In the genomic region with DNA sequence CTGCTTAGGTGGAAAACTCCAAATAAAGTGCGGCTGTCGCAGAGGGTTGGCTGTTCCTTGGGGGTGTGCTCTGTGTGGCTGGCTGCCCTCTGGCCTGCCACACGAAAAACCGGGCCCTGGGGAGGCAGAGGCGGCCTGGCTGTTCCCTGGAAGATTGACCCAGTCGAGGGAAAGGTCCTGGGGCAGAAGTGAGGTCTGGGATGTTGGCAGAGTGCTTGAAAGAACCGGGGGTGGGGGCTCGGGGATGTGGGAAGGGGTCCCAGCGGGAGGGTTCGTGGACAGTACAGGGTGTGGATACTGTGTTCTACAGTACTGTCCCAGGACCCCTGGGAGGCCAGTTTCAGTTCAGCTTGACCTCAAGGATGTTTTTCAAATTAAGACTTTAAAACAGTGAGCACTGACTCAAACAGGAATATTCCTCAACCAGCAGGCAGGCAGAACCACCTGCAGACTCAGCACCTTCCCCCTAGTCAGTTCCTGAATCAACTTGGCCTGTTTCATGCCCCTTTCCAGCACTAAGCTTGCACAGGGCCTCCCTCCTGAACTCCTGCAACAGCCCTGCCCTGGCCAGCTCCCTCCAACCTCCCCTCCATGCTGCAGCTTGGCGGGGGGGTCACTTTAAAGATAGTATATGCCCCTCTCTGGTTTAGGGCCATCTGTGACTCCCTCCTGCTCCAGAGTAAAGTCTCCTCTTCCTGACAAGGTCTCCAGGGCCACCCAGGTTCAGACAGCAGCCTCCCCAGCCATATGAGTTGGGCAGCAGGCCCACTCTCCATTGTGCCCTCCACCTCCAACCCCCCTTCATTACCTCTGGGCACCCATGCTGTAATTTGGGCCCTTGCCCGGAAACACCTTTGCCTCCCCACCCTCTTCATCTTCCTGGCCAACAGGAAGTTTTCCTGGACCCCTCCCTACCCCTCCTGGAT, we compare ENCODE assay signal across 12 cellular contexts. TPM values are rescaled to one million over a fixed set of nuclear protein-coding genes. Genes with fewer than 3 reads are reported as not detected.
DNase-seq lines count a peak whose midpoint lies in the region; ATAC-seq and TF ChIP-seq lines count a peak whose summit lies in the region.
"Had no signal": no experiment of that assay in that cellular context is flagged by ENCODE, and none has a peak within 500 bp of the region (broad histone marks: within the 10 kb centered on the region; RNA-seq: fewer than 3 reads in every experiment).

No MANE protein-coding gene starts in this region.

- whole genome bisulfite sequencing in IMR-90 (ENCODE audit: extremely low coverage in 2 of 2, insufficient read length in 1 of 2), 2 experiments: 100% methylated on average over 3 of the region's 12 CpGs; no CpG with 5 or more reads in 1 of the 2 experiments

- DNase-seq in IMR-90: no peak
- DNase-seq in left ventricle myocardium superior: peak; percentile 65
- DNase-seq in DMS114 treated with DMSO at 0.1 percent for 48 hours (lab: John Stamatoyannopoulos, UW; ENCODE audit: unreplicated experiment): no peak
- DNase-seq: activated T-cell treated with anti-CD3 and anti-CD28 coated beads, Interleukin-2, amount 50 U/mL, for 48 hours; effector memory CD8-positive, alpha-beta T cell; NCI-H1105 treated with DMSO at 0.1 percent for 48 hours; NCI-H510A had no signal

- peaks cover 2% of the 10 kb centered on the region for H3K4me1 ChIP-seq in IMR-90 (ENCODE audit: control insufficient read depth, insufficient read depth, low read length)
- H3K4me1 ChIP-seq in stomach smooth muscle (ENCODE audit: control insufficient read depth, insufficient read depth, low read length): peaks cover 47% of the 10 kb centered on the region

- H2AK9ac ChIP-seq in IMR-90 (replicated peaks; ENCODE audit: low read depth, low read length, poor library complexity): peak overlapping the region; percentile 48

- intact Hi-C loops in IMR-90 (cut with micrococcal nuclease) (no loop called here), left ventricle myocardium superior (cut with micrococcal nuclease) (no loop called here)

- POLR2A ChIA-PET in IMR-90 (lab: Charles Lee; ENCODE audit: unreplicated experiment): interaction anchor here (0.5 kb wide), 1 partner anchor 28 kb away, joined by 26 read pairs; no protein-coding TSS in a partner anchor

- no peak overlapping the region for H4K8ac ChIP-seq in IMR-90 (ENCODE audit: low read depth in 2 of 2, low read length in 2 of 2)

- dilution Hi-C loops in IMR-90 (cut with HindIII; ENCODE audit: low sequenced_read_pairs, unreplicated experiment): no loop called here

- no peak overlapping the region for H4K5ac ChIP-seq in IMR-90 (ENCODE audit: low read depth, low read length)

- H2BK120ac ChIP-seq in IMR-90 (ENCODE audit: low read depth, low read length): no peak overlapping the region

- H3K4me2 ChIP-seq in IMR-90 (ENCODE audit: low read depth, low read length): no peak overlapping the region

- no peak for TF ChIP-seq RAD21 in IMR-90 (IDR thresholded peaks at IDR 0.05; ENCODE audit: low read length)

- H3K56ac ChIP-seq in IMR-90 (ENCODE audit: extremely low read depth, insufficient read depth, low read length): no peak overlapping the region

- H2BK5ac ChIP-seq in IMR-90 (ENCODE audit: low read depth, low read length, poor library complexity, severe bottlenecking): no peak overlapping the region

- CTCF ChIA-PET in IMR-90 (lab: Yijun Ruan, JAX): interaction anchor here (1.3 kb wide), 1 partner anchor 24 kb away, joined by 3 read pairs; no protein-coding TSS in a partner anchor

- H2AFZ ChIP-seq in IMR-90 (replicated peaks; ENCODE audit: low read length, poor library complexity): no peak overlapping the region

- no peak overlapping the region for H3K18ac ChIP-seq in IMR-90 (ENCODE audit: low read depth, low read length)

- no peak for TF ChIP-seq CTCF in IMR-90 (conservative IDR thresholded peaks at IDR 0.05; ENCODE audit: low read depth, low read length)

- H3K23ac ChIP-seq in IMR-90 (ENCODE audit: low read depth, low read length): no peak overlapping the region

- H2AK5ac ChIP-seq in IMR-90 (ENCODE audit: low read depth, low read length): no peak overlapping the region

- no peak overlapping the region for H2BK20ac ChIP-seq in IMR-90 (ENCODE audit: low read depth, low read length)

- no TSS peak for BruUV-seq in IMR-90 (replicated peaks; lab: Mats Ljungman, UMichigan)

- H3K4me3 ChIP-seq in IMR-90 (ENCODE audit: insufficient read depth, low read depth, low read length) (no peak overlapping the region), stomach smooth muscle (ENCODE audit: low read length in 2 of 2) (no peak overlapping the region)

- H2BK15ac ChIP-seq in IMR-90 (ENCODE audit: low read depth, low read length): no peak overlapping the region

- no peak for ATAC-seq in IMR-90 (ENCODE audit: low read depth)
- ATAC-seq in left ventricle myocardium superior: peak; percentile 14
- no peak for ATAC-seq in HG02642 (IDR thresholded peaks at IDR 0.05; ENCODE audit: poor library complexity, unreplicated experiment)
- no peak for ATAC-seq in GM18868 (IDR thresholded peaks at IDR 0.05; ENCODE audit: unreplicated experiment)
- ATAC-seq: effector memory CD8-positive, alpha-beta T cell; Panc1 had no signal

- peaks cover 5% of the 10 kb centered on the region; the same call in 1 of the 2 replicates for H3K9me1 ChIP-seq in IMR-90 (ENCODE audit: insufficient read depth, low read length)

- peaks cover 10 to 19% of the 10 kb centered on the region in 2 experiments for H3K79me1 ChIP-seq in IMR-90 (ENCODE audit: low read depth in 1 of 2, low read length in 2 of 2)

- H3K9ac ChIP-seq in IMR-90 (ENCODE audit: low read depth, low read length) (no peak overlapping the region), stomach smooth muscle (ENCODE audit: low read length in 2 of 2) (no peak overlapping the region)

- H4K20me1 ChIP-seq in IMR-90 (ENCODE audit: insufficient read depth, low read length): peaks cover 44% of the 10 kb centered on the region

- in situ Hi-C loops in IMR-90 (cut with MboI; ENCODE audit: low sequenced_read_pairs): no loop called here

- H3K36me3 ChIP-seq in IMR-90 (ENCODE audit: control insufficient read depth, insufficient read depth, low read length) (peaks cover 38% of the 10 kb centered on the region), stomach smooth muscle (ENCODE audit: control insufficient read depth in 2 of 2, insufficient read depth in 2 of 2, low read length in 2 of 2) (peaks cover 18 to 30% of the 10 kb centered on the region in 2 donors)

- no peak for TF ChIP-seq POLR2A in IMR-90 (IDR thresholded peaks at IDR 0.05; ENCODE audit: low read depth, low read length)

- no peak overlapping the region for H4K91ac ChIP-seq in IMR-90 (ENCODE audit: insufficient read depth, low read depth, low read length)

- H3K4ac ChIP-seq in IMR-90 (ENCODE audit: low read depth, low read length): no peak overlapping the region

- H3K27ac ChIP-seq in IMR-90 (ENCODE audit: insufficient read depth, low read length): no peak overlapping the region
- peak overlapping the region; percentile 14 for H3K27ac ChIP-seq in angular gyrus (ENCODE audit: low read depth, low read length)
- peak overlapping the region; percentile 76 for H3K27ac ChIP-seq in stomach smooth muscle (ENCODE audit: low read length)

- H3K14ac ChIP-seq in IMR-90 (replicated peaks; ENCODE audit: low read depth, low read length): no peak overlapping the region

- H3K9me3 ChIP-seq in IMR-90 (ENCODE audit: control insufficient read depth, insufficient read depth, low read length) (no peaks in the 10 kb centered on the region), stomach smooth muscle (ENCODE audit: control insufficient read depth in 2 of 2, low read length in 2 of 2) (no peaks in the 10 kb centered on the region)

- H3K27me3 ChIP-seq in IMR-90 (ENCODE audit: control insufficient read depth, insufficient read depth, low read length) (no peaks in the 10 kb centered on the region), stomach smooth muscle (ENCODE audit: control insufficient read depth in 1 of 2, insufficient read depth in 2 of 2, low read length in 2 of 2) (no peaks in the 10 kb centered on the region)

TF ChIP-seq in IMR-90, 13 proteins besides CTCF, POLR2A, EP300 and RAD21:
- TF ChIP-seq FOS (IDR thresholded peaks at IDR 0.05; ENCODE audit: low read depth, low read length) (no peak), CEBPB (IDR thresholded peaks at IDR 0.05; ENCODE audit: low read depth, low read length) (no peak), BHLHE40 (IDR thresholded peaks at IDR 0.05; ENCODE audit: low read depth, low read length) (no peak), MAFK (IDR thresholded peaks at IDR 0.05; ENCODE audit: low read depth, low read length) (no peak), CHD1 (IDR thresholded peaks at IDR 0.05; ENCODE audit: low read depth, low read length) (no peak), RCOR1 (IDR thresholded peaks at IDR 0.05; ENCODE audit: insufficient replicate concordance, low read length) (no peak), SMC3 (IDR thresholded peaks at IDR 0.05; ENCODE audit: low read depth, low read length) (no peak), MXI1 (IDR thresholded peaks at IDR 0.05; ENCODE audit: borderline replicate concordance, low read depth, low read length) (no peak)
TF ChIP-seq in IMR-90: peak in this region for 0.

RNA-seq across cellular contexts. Expression of a gene that starts 3.2 kb away (rescaled TPM):
- total RNA-seq in IMR-90 (2012; rRNA removed): 61.1 and 104 TPM in 2 replicates
- 321 and 346 TPM in 2 replicates for polyA plus RNA-seq in IMR-90 (2012; rRNA removed)
- polyA plus RNA-seq in IMR-90 (2012; cell fraction: cytosol; rRNA removed): 128 and 421 TPM in 2 replicates
- polyA plus RNA-seq in IMR-90 (2012; cell fraction: nucleus; rRNA removed; ENCODE audit: low replicate concordance): 84.2 and 106 TPM in 2 replicates
- total RNA-seq in left ventricle myocardium superior: 115 TPM

RNA-seq across cellular contexts. Expression of a gene that starts 29.3 kb away (rescaled TPM):
- total RNA-seq in IMR-90 (2012; rRNA removed) (116 and 139 TPM in 2 replicates), left ventricle myocardium superior (591 TPM)
- polyA plus RNA-seq in IMR-90 (2012; rRNA removed): 154 and 167 TPM in 2 replicates
- 67.5 and 137 TPM in 2 replicates for polyA plus RNA-seq in IMR-90 (2012; cell fraction: cytosol; rRNA removed)
- polyA plus RNA-seq in IMR-90 (2012; cell fraction: nucleus; rRNA removed; ENCODE audit: low replicate concordance): 165 and 525 TPM in 2 replicates

RNA-seq across cellular contexts. Expression of a gene that starts 51.0 kb away (rescaled TPM):
- not detected in 2 replicates for total RNA-seq in IMR-90 (2012; rRNA removed)
- 0.03 and 0.07 TPM in 2 replicates for polyA plus RNA-seq in IMR-90 (2012; rRNA removed)
- 0.03 TPM in 1 of 2 replicates, not detected in the other for polyA plus RNA-seq in IMR-90 (2012; cell fraction: cytosol; rRNA removed)
- 0.17 and 0.33 TPM in 2 replicates for polyA plus RNA-seq in IMR-90 (2012; cell fraction: nucleus; rRNA removed; ENCODE audit: low replicate concordance)
- 0.12 TPM for total RNA-seq in left ventricle myocardium superior
